31 cellular contexts compared by ENCODE assay signal in the genomic region with DNA sequence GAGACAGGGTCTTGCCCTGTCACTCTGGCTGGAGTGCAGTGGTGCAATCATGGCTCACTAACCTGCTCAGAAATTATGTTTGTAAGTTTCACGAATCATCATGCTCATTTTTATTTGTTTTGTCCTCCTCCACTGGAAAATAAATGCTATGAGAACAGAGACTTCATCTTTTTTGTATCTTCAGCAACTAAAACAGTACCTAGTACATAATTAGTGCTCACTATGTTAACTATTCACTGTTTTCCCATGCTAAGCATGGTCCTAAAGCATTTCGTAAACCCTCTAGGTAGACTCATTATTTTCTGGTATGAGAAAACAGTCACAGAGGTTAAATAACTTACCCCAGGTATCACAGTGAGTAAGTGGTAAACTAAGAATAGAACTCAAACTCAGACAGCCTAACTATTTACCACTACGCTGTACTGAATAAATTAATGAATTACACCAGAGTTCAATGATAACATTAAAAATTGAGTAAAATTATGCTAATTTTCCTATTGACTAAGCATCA.
DNase-seq lines count a peak whose midpoint lies in the region; ATAC-seq, FAIRE-seq and TF ChIP-seq lines count a peak whose summit lies in the region.
"Had no signal": no experiment of that assay in that cellular context is flagged by ENCODE, and none has a peak within 500 bp of the region (broad histone marks: within the 10 kb centered on the region; RNA-seq: fewer than 3 reads in every experiment).

No MANE protein-coding gene starts in this region.

- H3K36me3 ChIP-seq in BLaER1 treated with 17β-estradiol and CSF1 and Interleukin-3, amounts not matched to agents 10 nM and 100 nM: peaks cover 0 to 60% (median 24%) of the 10 kb centered on the region in 11 experiments; a peak in 16 of 22 replicates
- H3K36me3 ChIP-seq: brain microvascular endothelial cell, heart right ventricle, prostate gland, vagina had no signal

- H3K9ac ChIP-seq in BLaER1 treated with 17β-estradiol and CSF1 and Interleukin-3, amounts not matched to agents 10 nM and 100 nM: peak overlapping the region in 3 of 11 experiments; percentile 4 to 38 (median 12); a peak in 4 of 22 replicates

- H3K27me3 Mint-ChIP-seq in activated T-helper 2 cell treated with anti-CD3 and anti-CD28 coated beads, Interferon-gamma antibody, Interleukin-2, Interleukin-4, amounts not matched to agents 10 μg/mL and 5 μg/mL and 100 μg/mL, durations not matched to agents 14 hours and 24 hours and 36 hours (ENCODE audit: low read depth): no peaks in the 10 kb centered on the region
- no peaks in the 10 kb centered on the region for H3K27me3 Mint-ChIP-seq in mesothelial cell of epicardium (ENCODE audit: low read depth)
- H3K27me3 Mint-ChIP-seq in activated naive CD4-positive, alpha-beta T cell treated with anti-CD3 and anti-CD28 coated beads for 36 hours (ENCODE audit: low read depth): peaks cover 11% of the 10 kb centered on the region

- no peaks in the 10 kb centered on the region for H3K9me3 Mint-ChIP-seq in activated T-helper 2 cell treated with anti-CD3 and anti-CD28 coated beads, Interferon-gamma antibody, Interleukin-2, Interleukin-4, amounts not matched to agents 10 μg/mL and 5 μg/mL and 100 μg/mL, durations not matched to agents 14 hours and 24 hours and 36 hours
- no peaks in the 10 kb centered on the region for H3K9me3 Mint-ChIP-seq in mesothelial cell of epicardium
- H3K9me3 Mint-ChIP-seq in activated naive CD4-positive, alpha-beta T cell treated with anti-CD3 and anti-CD28 coated beads for 36 hours: no peaks in the 10 kb centered on the region
- H3K9me3 Mint-ChIP-seq: stimulated activated naive CD8-positive, alpha-beta T cell treated with anti-CD3 and anti-CD28 coated beads, Interleukin-15, Interleukin-2, amounts not matched to agents 100 ng/mL and 50 ng/mL, for 24 hours had no signal

- H3K27ac ChIP-seq in A549: no peak overlapping the region
- H3K27ac ChIP-seq in BLaER1 treated with 17β-estradiol and CSF1 and Interleukin-3, amounts not matched to agents 10 nM and 100 nM: peak overlapping the region in 8 of 11 experiments; percentile 21 to 100 (median 71); a peak in 12 of 22 replicates
- H3K27ac ChIP-seq: brain microvascular endothelial cell, heart right ventricle, HL-60, prostate gland, RWPE1, vagina had no signal

- CTCF ChIA-PET in A549 (lab: Yijun Ruan, JAX): interaction anchor here (0.6 to 1.5 kb wide), 3 partner anchors 28 to 182 kb away, joined by 3 to 5 read pairs (median 3); no protein-coding TSS in a partner anchor
- CTCF ChIA-PET in activated naive CD4-positive, alpha-beta T cell treated with anti-CD3 and anti-CD28 coated beads for 36 hours (lab: Charles Lee): interaction anchor here (0.5 kb wide), 1 partner anchor 29 kb away, joined by 3 read pairs; no protein-coding TSS in a partner anchor

- peaks cover 21 to 70% (median 42%) of the 10 kb centered on the region in 11 experiments; a peak in 18 of 22 replicates for H4K20me1 ChIP-seq in BLaER1 treated with 17β-estradiol and CSF1 and Interleukin-3, amounts not matched to agents 10 nM and 100 nM

- no peak for FAIRE-seq in A549 (lab: Jason Lieb, UNC)
- no peak for FAIRE-seq in H54 (lab: Jason Lieb, UNC)
- FAIRE-seq: colon, GM19239, TTC549 had no signal

- ATAC-seq in A549 (no peak), HG02798 (IDR thresholded peaks at IDR 0.05; ENCODE audit: poor library complexity, unreplicated experiment) (no peak)
- ATAC-seq: activated CD8-positive, alpha-beta T cell treated with anti-CD3 and anti-CD28 coated beads, Interleukin-2, amount 10 ng/mL, durations not matched to agents 7 days and 5 days; heart right ventricle had no signal

- H3K4me3 Mint-ChIP-seq in activated T-helper 2 cell treated with anti-CD3 and anti-CD28 coated beads, Interferon-gamma antibody, Interleukin-2, Interleukin-4, amounts not matched to agents 10 μg/mL and 5 μg/mL and 100 μg/mL, durations not matched to agents 14 hours and 24 hours and 36 hours (ENCODE audit: low read depth): peak overlapping the region; percentile 33
- no peak overlapping the region for H3K4me3 Mint-ChIP-seq in mesothelial cell of epicardium
- H3K4me3 Mint-ChIP-seq in activated naive CD4-positive, alpha-beta T cell treated with anti-CD3 and anti-CD28 coated beads for 36 hours: no peak overlapping the region
- H3K4me3 Mint-ChIP-seq: activated CD8-positive, alpha-beta T cell treated with anti-CD3 and anti-CD28 coated beads, Interleukin-2, amount 10 ng/mL, durations not matched to agents 7 days and 5 days; CD14-positive monocyte; stimulated activated naive CD8-positive, alpha-beta T cell treated with anti-CD3 and anti-CD28 coated beads, Interleukin-15, Interleukin-2, amounts not matched to agents 100 ng/mL and 50 ng/mL, for 24 hours had no signal

- no peak for TF ChIP-seq POLR2A in A549 (IDR thresholded peaks at IDR 0.05; ENCODE audit: low read length)
- no peak for TF ChIP-seq POLR2A in H54 (IDR thresholded peaks at IDR 0.05; ENCODE audit: low read depth, low read length)

- H3K4me1 ChIP-seq in A549: peaks cover 40% of the 10 kb centered on the region
- H3K4me1 ChIP-seq in BLaER1 treated with 17β-estradiol and CSF1 and Interleukin-3, amounts not matched to agents 10 nM and 100 nM: peaks cover 40 to 56% (median 52%) of the 10 kb centered on the region in 10 experiments

- 58% methylated on average over 3 of the region's 3 CpGs for WGBS in A549 (ENCODE audit: missing lambda C conversion rate)

- H3K27me3 ChIP-seq in BLaER1 treated with 17β-estradiol and CSF1 and Interleukin-3, amounts not matched to agents 10 nM and 100 nM: no peaks in the 10 kb centered on the region
- H3K27me3 ChIP-seq: brain microvascular endothelial cell, heart right ventricle, vagina had no signal

- H3K27ac Mint-ChIP-seq in activated T-helper 2 cell treated with anti-CD3 and anti-CD28 coated beads, Interferon-gamma antibody, Interleukin-2, Interleukin-4, amounts not matched to agents 10 μg/mL and 5 μg/mL and 100 μg/mL, durations not matched to agents 14 hours and 24 hours and 36 hours: peak overlapping the region; percentile 70
- peak overlapping the region; percentile 57 for H3K27ac Mint-ChIP-seq in mesothelial cell of epicardium
- no peak overlapping the region for H3K27ac Mint-ChIP-seq in activated naive CD4-positive, alpha-beta T cell treated with anti-CD3 and anti-CD28 coated beads for 36 hours
- H3K27ac Mint-ChIP-seq: activated CD8-positive, alpha-beta T cell treated with anti-CD3 and anti-CD28 coated beads, Interleukin-2, amount 10 ng/mL, durations not matched to agents 7 days and 5 days; stimulated activated naive CD8-positive, alpha-beta T cell treated with anti-CD3 and anti-CD28 coated beads, Interleukin-15, Interleukin-2, amounts not matched to agents 100 ng/mL and 50 ng/mL, for 24 hours had no signal

- peak overlapping the region; percentile 81 for H3K4me2 ChIP-seq in A549
- H3K4me2 ChIP-seq in BLaER1 treated with 17β-estradiol and CSF1 and Interleukin-3, amounts not matched to agents 10 nM and 100 nM: peak overlapping the region; percentile 53 to 97 (median 88); a peak in 21 of 22 replicates

- no peaks in the 10 kb centered on the region for H3K9me3 ChIP-seq in A549
- peaks cover 0 to 26% (median 7%) of the 10 kb centered on the region in 11 experiments; a peak in 9 of 22 replicates for H3K9me3 ChIP-seq in BLaER1 treated with 17β-estradiol and CSF1 and Interleukin-3, amounts not matched to agents 10 nM and 100 nM (replicated peaks in 1 of 11)
- H3K9me3 ChIP-seq: heart right ventricle, prostate gland, vagina had no signal

- no peak for TF ChIP-seq RAD21 in A549 (conservative IDR thresholded peaks at IDR 0.05 in 1 of 2, IDR thresholded peaks at IDR 0.05 in 1 of 2)

- H3K4me1 Mint-ChIP-seq in activated T-helper 2 cell treated with anti-CD3 and anti-CD28 coated beads, Interferon-gamma antibody, Interleukin-2, Interleukin-4, amounts not matched to agents 10 μg/mL and 5 μg/mL and 100 μg/mL, durations not matched to agents 14 hours and 24 hours and 36 hours (ENCODE audit: low read depth): peaks cover 55% of the 10 kb centered on the region
- H3K4me1 Mint-ChIP-seq in mesothelial cell of epicardium: peaks cover 50% of the 10 kb centered on the region
- peaks cover 35% of the 10 kb centered on the region for H3K4me1 Mint-ChIP-seq in activated naive CD4-positive, alpha-beta T cell treated with anti-CD3 and anti-CD28 coated beads for 36 hours (ENCODE audit: low read depth)

- peaks cover 46% of the 10 kb centered on the region for H3K36me3 Mint-ChIP-seq in activated T-helper 2 cell treated with anti-CD3 and anti-CD28 coated beads, Interferon-gamma antibody, Interleukin-2, Interleukin-4, amounts not matched to agents 10 μg/mL and 5 μg/mL and 100 μg/mL, durations not matched to agents 14 hours and 24 hours and 36 hours (ENCODE audit: low read depth)
- no peaks in the 10 kb centered on the region for H3K36me3 Mint-ChIP-seq in mesothelial cell of epicardium
- peaks cover 2% of the 10 kb centered on the region for H3K36me3 Mint-ChIP-seq in activated naive CD4-positive, alpha-beta T cell treated with anti-CD3 and anti-CD28 coated beads for 36 hours (ENCODE audit: low read depth)

- H3K4me3 ChIP-seq in A549: no peak overlapping the region
- H3K4me3 ChIP-seq in BLaER1 treated with 17β-estradiol and CSF1 and Interleukin-3, amounts not matched to agents 10 nM and 100 nM: no peak overlapping the region
- H3K4me3 ChIP-seq: heart right ventricle, prostate gland, vagina had no signal

- DNase-seq in A549 (ENCODE audit: low read depth in 1 of 2, low spot score in 1 of 2) (no peak), mesothelial cell of epicardium (ENCODE audit: low spot score in 2 of 2, unreplicated experiment in 2 of 2) (no peak), H54 (ENCODE audit: insufficient read length, low spot score) (no peak), NCI-H1930 (lab: John Stamatoyannopoulos, UW) (no peak)
- DNase-seq in activated T-helper 2 cell treated with anti-CD3 and anti-CD28 coated beads, Interferon-gamma antibody, Interleukin-2, Interleukin-4, amounts not matched to agents 10 μg/mL and 5 μg/mL and 100 μg/mL, durations not matched to agents 14 hours and 24 hours and 36 hours (ENCODE audit: low spot score): no peak
- no peak for DNase-seq in activated naive CD4-positive, alpha-beta T cell treated with anti-CD3 and anti-CD28 coated beads for 36 hours
- DNase-seq: activated CD8-positive, alpha-beta T cell treated with anti-CD3 and anti-CD28 coated beads, Interleukin-2, amount 10 ng/mL, durations not matched to agents 7 days and 5 days; activated gamma-delta T cell; brain microvascular endothelial cell; DMS79; effector CD8-positive, alpha-beta T cell; erythroblast; GDM1; heart right ventricle; kidney glomerular epithelial cell; mammary epithelial cell; NCI-H1048; NCI-H2081 treated with DMSO at 0.1 percent for 48 hours; NCI-H345; NCI-H748 treated with DMSO at 0.1 percent for 48 hours had no signal

- TF ChIP-seq EP300 in A549 (IDR thresholded peaks at IDR 0.05): no peak

- POLR2A ChIA-PET in A549 (lab: Yijun Ruan, JAX): no interaction called here

- TF ChIP-seq CTCF in A549 (IDR thresholded peaks at IDR 0.05) (no peak), mesothelial cell of epicardium (IDR thresholded peaks at IDR 0.05; ENCODE audit: unreplicated experiment) (no peak)

- intact Hi-C loops in activated T-helper 2 cell treated with anti-CD3 and anti-CD28 coated beads, Interferon-gamma antibody, Interleukin-2, Interleukin-4, amounts not matched to agents 10 μg/mL and 5 μg/mL and 100 μg/mL, durations not matched to agents 14 hours and 24 hours and 36 hours (cut with micrococcal nuclease): no loop called here
- intact Hi-C loops in activated naive CD4-positive, alpha-beta T cell treated with anti-CD3 and anti-CD28 coated beads for 36 hours (cut with micrococcal nuclease): no loop called here

Comparison
In these comparisons a context has a peak if more than half of its experiments do, and no peak if none do; other contexts are left out.
1. H3K27ac ChIP-seq: peak in BLaER1 treated with 17β-estradiol and CSF1 and Interleukin-3, amounts not matched to agents 10 nM and 100 nM (8 of 11); none in A549 (0 of 2).